1 cellular context compared by ENCODE assay signal in genomic region chr6:17907467-17908229, GRCh38.
A peak's percentile ranks its signal among the peaks of the same experiment; 100 is the strongest.
TF ChIP-seq lines count a peak whose summit lies in the region.

No MANE protein-coding gene starts in this region.

TF ChIP-seq in K562, 482 proteins besides CTCF, POLR2A, EP300 and RAD21 (continued from another document and continues in another):
- peak; percentile 100 for TF ChIP-seq CEBPG (CRISPR knock-in tag; IDR thresholded peaks at IDR 0.05)
- peak; percentile 100 for TF ChIP-seq CEBPG (tag; conservative IDR thresholded peaks at IDR 0.05 in 1 of 2, IDR thresholded peaks at IDR 0.05 in 1 of 2)
- TF ChIP-seq, protein P1, sequence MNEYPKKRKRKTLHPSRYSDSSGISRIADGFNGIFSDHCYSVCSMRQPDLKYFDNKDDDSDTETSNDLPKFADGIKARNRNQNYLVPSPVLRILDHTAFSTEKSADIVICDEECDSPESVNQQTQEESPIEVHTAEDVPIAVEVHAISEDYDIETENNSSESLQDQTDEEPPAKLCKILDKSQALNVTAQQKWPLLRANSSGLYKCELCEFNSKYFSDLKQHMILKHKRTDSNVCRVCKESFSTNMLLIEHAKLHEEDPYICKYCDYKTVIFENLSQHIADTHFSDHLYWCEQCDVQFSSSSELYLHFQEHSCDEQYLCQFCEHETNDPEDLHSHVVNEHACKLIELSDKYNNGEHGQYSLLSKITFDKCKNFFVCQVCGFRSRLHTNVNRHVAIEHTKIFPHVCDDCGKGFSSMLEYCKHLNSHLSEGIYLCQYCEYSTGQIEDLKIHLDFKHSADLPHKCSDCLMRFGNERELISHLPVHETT (CRISPR knock-in tag; conservative IDR thresholded peaks at IDR 0.05 in 1 of 2, IDR thresholded peaks at IDR 0.05 in 1 of 2) = peak in 1 of 2 experiments; percentile 92; a peak in 2 of 4 replicates
- TF ChIP-seq SUPT5H (IDR thresholded peaks at IDR 0.05) = peak; percentile 52
- 0 out of 2 replicates have a peak, but pooled peaks have one; percentile 46 for TF ChIP-seq HNRNPUL1 (IDR thresholded peaks at IDR 0.05; ENCODE audit: low read length)
- peak; percentile 67 to 95 (median 77) for TF ChIP-seq YY1 (IDR thresholded peaks at IDR 0.05; ENCODE audit: borderline replicate concordance in 1 of 3, control insufficient read depth in 1 of 3, extremely low read depth in 1 of 3, insufficient read depth in 3 of 3, insufficient read length in 1 of 3, insufficient replicate concordance in 2 of 3, low read depth in 1 of 3, low read length in 2 of 3)
- TF ChIP-seq E2F6 (IDR thresholded peaks at IDR 0.05; ENCODE audit: borderline replicate concordance in 1 of 2, extremely low read depth in 1 of 2, insufficient read depth in 1 of 2, insufficient read length in 1 of 2, low read depth in 1 of 2, low read length in 1 of 2, poor library complexity in 1 of 2, severe bottlenecking in 1 of 2) = peak; percentile 38 to 47
- peak in 1 of 2 experiments; percentile 89; a peak in 3 of 4 replicates for TF ChIP-seq RCOR1 (IDR thresholded peaks at IDR 0.05; ENCODE audit: borderline replicate concordance in 1 of 2, low read depth in 2 of 2, low read length in 2 of 2)
- TF ChIP-seq COPS2 (conservative IDR thresholded peaks at IDR 0.05) = no peak
- TF ChIP-seq ZNF212 (CRISPR knock-in tag; IDR thresholded peaks at IDR 0.05) = peak; percentile 35
- no peak for TF ChIP-seq ATF1 (CRISPR knock-in tag; IDR thresholded peaks at IDR 0.05)
- TF ChIP-seq ATF1 (tag; IDR thresholded peaks at IDR 0.05) = peak; percentile 87
- TF ChIP-seq GTF3C2 (IDR thresholded peaks at IDR 0.05; ENCODE audit: borderline replicate concordance, extremely low read depth, insufficient read length) = no peak
- peak; percentile 83 for TF ChIP-seq PKNOX1 (IDR thresholded peaks at IDR 0.05)
- TF ChIP-seq, protein P2, sequence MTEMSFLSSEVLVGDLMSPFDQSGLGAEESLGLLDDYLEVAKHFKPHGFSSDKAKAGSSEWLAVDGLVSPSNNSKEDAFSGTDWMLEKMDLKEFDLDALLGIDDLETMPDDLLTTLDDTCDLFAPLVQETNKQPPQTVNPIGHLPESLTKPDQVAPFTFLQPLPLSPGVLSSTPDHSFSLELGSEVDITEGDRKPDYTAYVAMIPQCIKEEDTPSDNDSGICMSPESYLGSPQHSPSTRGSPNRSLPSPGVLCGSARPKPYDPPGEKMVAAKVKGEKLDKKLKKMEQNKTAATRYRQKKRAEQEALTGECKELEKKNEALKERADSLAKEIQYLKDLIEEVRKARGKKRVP (CRISPR knock-in tag; IDR thresholded peaks at IDR 0.05) = peak; percentile 81
- TF ChIP-seq, protein P3, sequence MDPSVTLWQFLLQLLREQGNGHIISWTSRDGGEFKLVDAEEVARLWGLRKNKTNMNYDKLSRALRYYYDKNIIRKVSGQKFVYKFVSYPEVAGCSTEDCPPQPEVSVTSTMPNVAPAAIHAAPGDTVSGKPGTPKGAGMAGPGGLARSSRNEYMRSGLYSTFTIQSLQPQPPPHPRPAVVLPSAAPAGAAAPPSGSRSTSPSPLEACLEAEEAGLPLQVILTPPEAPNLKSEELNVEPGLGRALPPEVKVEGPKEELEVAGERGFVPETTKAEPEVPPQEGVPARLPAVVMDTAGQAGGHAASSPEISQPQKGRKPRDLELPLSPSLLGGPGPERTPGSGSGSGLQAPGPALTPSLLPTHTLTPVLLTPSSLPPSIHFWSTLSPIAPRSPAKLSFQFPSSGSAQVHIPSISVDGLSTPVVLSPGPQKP (CRISPR knock-in tag; IDR thresholded peaks at IDR 0.05) = no peak
- TF ChIP-seq ETV5 (CRISPR knock-in tag; IDR thresholded peaks at IDR 0.05; ENCODE audit: low read depth) = peak; percentile 71; the same call in 1 of the 2 replicates
- TF ChIP-seq POLR2B (IDR thresholded peaks at IDR 0.05; ENCODE audit: low read depth, partially characterized antibody) = peak; percentile 63
- TF ChIP-seq, protein P4, sequence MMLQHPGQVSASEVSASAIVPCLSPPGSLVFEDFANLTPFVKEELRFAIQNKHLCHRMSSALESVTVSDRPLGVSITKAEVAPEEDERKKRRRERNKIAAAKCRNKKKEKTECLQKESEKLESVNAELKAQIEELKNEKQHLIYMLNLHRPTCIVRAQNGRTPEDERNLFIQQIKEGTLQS (IDR thresholded peaks at IDR 0.05) = peak; percentile 98
- TF ChIP-seq, protein P4 (CRISPR knock-in tag; conservative IDR thresholded peaks at IDR 0.05) = 0 out of 2 replicates have a peak, but pooled peaks have one; percentile 30
- TF ChIP-seq C11orf30 (IDR thresholded peaks at IDR 0.05; ENCODE audit: low read depth) = peak; percentile 100
- peak; percentile 75 for TF ChIP-seq TARDBP (IDR thresholded peaks at IDR 0.05)
- TF ChIP-seq ZNF239 (CRISPR knock-in tag; IDR thresholded peaks at IDR 0.05) = peak; percentile 90
- TF ChIP-seq MYNN (IDR thresholded peaks at IDR 0.05) = peak; percentile 92; the same call in 1 of the 2 replicates
- no peak for TF ChIP-seq MYNN (CRISPR knock-in tag; IDR thresholded peaks at IDR 0.05)
- TF ChIP-seq, protein P5, sequence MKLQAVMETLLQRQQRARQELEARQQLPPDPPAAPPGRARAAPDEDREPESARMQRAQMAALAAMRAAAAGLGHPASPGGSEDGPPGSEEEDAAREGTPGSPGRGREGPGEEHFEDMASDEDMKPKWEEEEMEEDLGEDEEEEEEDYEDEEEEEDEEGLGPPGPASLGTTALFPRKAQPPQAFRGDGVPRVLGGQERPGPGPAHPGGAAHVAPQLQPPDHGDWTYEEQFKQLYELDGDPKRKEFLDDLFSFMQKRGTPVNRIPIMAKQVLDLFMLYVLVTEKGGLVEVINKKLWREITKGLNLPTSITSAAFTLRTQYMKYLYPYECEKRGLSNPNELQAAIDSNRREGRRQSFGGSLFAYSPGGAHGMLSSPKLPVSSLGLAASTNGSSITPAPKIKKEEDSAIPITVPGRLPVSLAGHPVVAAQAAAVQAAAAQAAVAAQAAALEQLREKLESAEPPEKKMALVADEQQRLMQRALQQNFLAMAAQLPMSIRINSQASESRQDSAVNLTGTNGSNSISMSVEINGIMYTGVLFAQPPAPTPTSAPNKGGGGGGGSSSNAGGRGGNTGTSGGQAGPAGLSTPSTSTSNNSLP (IDR thresholded peaks at IDR 0.05; ENCODE audit: borderline replicate concordance, low read depth, low read length) = peak; percentile 86
- TF ChIP-seq PHTF2 (CRISPR knock-in tag; IDR thresholded peaks at IDR 0.05) = 0 out of 2 replicates have a peak, but pooled peaks have one; percentile 48
- TF ChIP-seq ZNF134 (CRISPR knock-in tag; conservative IDR thresholded peaks at IDR 0.05) = 0 out of 2 replicates have a peak, but pooled peaks have one; percentile 53
- peak; percentile 64; the same call in 1 of the 2 replicates for TF ChIP-seq PTTG1 (tag; IDR thresholded peaks at IDR 0.05; ENCODE audit: low read depth)
- TF ChIP-seq, protein P6, sequence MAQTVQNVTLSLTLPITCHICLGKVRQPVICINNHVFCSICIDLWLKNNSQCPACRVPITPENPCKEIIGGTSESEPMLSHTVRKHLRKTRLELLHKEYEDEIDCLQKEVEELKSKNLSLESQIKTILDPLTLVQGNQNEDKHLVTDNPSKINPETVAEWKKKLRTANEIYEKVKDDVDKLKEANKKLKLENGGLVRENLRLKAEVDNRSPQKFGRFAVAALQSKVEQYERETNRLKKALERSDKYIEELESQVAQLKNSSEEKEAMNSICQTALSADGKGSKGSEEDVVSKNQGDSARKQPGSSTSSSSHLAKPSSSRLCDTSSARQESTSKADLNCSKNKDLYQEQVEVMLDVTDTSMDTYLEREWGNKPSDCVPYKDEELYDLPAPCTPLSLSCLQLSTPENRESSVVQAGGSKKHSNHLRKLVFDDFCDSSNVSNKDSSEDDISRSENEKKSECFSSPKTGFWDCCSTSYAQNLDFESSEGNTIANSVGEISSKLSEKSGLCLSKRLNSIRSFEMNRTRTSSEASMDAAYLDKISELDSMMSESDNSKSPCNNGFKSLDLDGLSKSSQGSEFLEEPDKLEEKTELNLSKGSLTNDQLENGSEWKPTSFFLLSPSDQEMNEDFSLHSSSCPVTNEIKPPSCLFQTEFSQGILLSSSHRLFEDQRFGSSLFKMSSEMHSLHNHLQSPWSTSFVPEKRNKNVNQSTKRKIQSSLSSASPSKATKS (CRISPR knock-in tag; IDR thresholded peaks at IDR 0.05) = 0 out of 2 replicates have a peak, but pooled peaks have one; percentile 16
- peak; percentile 87 for TF ChIP-seq MTA1 (IDR thresholded peaks at IDR 0.05; ENCODE audit: borderline replicate concordance)
- 0 out of 2 replicates have a peak, but pooled peaks have one; percentile 20 for TF ChIP-seq ZNF696 (CRISPR knock-in tag; conservative IDR thresholded peaks at IDR 0.05)
- TF ChIP-seq SRSF3 (IDR thresholded peaks at IDR 0.05; ENCODE audit: insufficient read depth, low read length) = no peak
- TF ChIP-seq ZNF507 (tag; conservative IDR thresholded peaks at IDR 0.05) = no peak
- TF ChIP-seq NR1H2 (CRISPR knock-in tag; IDR thresholded peaks at IDR 0.05) = 0 out of 2 replicates have a peak, but pooled peaks have one; percentile 13
- TF ChIP-seq STAT5A (IDR thresholded peaks at IDR 0.05; ENCODE audit: borderline replicate concordance, low read length) = peak; percentile 95
- TF ChIP-seq LCOR (CRISPR knock-in tag; IDR thresholded peaks at IDR 0.05) = peak; percentile 75; the same call in 1 of the 2 replicates
- TF ChIP-seq ZNF589 (CRISPR knock-in tag; IDR thresholded peaks at IDR 0.05; ENCODE audit: low read depth) = peak; percentile 98
- TF ChIP-seq CBX3 (IDR thresholded peaks at IDR 0.05; ENCODE audit: borderline replicate concordance in 1 of 2, low read length in 2 of 2) = peak in 1 of 2 experiments; percentile 98; a peak in 2 of 3 replicates
- peak; percentile 58; the same call in 1 of the 2 replicates for TF ChIP-seq DDX20 (tag; IDR thresholded peaks at IDR 0.05; ENCODE audit: low read depth)
- peak; percentile 42; the same call in 1 of the 2 replicates for TF ChIP-seq NFXL1 (CRISPR knock-in tag; IDR thresholded peaks at IDR 0.05)
- peak; percentile 80 for TF ChIP-seq ZKSCAN8 (CRISPR knock-in tag; IDR thresholded peaks at IDR 0.05)
- TF ChIP-seq, protein P7, sequence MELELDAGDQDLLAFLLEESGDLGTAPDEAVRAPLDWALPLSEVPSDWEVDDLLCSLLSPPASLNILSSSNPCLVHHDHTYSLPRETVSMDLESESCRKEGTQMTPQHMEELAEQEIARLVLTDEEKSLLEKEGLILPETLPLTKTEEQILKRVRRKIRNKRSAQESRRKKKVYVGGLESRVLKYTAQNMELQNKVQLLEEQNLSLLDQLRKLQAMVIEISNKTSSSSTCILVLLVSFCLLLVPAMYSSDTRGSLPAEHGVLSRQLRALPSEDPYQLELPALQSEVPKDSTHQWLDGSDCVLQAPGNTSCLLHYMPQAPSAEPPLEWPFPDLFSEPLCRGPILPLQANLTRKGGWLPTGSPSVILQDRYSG (tag; conservative IDR thresholded peaks at IDR 0.05; ENCODE audit: low read depth) = peak; percentile 86; the same call in 1 of the 2 replicates
- TF ChIP-seq ZNF354B (CRISPR knock-in tag; IDR thresholded peaks at IDR 0.05) = peak; percentile 64; the same call in 1 of the 2 replicates
- no peak for TF ChIP-seq ESRRA (IDR thresholded peaks at IDR 0.05; ENCODE audit: borderline replicate concordance, low read depth)
- TF ChIP-seq, protein P8, sequence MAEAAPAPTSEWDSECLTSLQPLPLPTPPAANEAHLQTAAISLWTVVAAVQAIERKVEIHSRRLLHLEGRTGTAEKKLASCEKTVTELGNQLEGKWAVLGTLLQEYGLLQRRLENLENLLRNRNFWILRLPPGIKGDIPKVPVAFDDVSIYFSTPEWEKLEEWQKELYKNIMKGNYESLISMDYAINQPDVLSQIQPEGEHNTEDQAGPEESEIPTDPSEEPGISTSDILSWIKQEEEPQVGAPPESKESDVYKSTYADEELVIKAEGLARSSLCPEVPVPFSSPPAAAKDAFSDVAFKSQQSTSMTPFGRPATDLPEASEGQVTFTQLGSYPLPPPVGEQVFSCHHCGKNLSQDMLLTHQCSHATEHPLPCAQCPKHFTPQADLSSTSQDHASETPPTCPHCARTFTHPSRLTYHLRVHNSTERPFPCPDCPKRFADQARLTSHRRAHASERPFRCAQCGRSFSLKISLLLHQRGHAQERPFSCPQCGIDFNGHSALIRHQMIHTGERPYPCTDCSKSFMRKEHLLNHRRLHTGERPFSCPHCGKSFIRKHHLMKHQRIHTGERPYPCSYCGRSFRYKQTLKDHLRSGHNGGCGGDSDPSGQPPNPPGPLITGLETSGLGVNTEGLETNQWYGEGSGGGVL (CRISPR knock-in tag; IDR thresholded peaks at IDR 0.05) = no peak
